8 cellular contexts compared by ENCODE assay signal in the genomic region with DNA sequence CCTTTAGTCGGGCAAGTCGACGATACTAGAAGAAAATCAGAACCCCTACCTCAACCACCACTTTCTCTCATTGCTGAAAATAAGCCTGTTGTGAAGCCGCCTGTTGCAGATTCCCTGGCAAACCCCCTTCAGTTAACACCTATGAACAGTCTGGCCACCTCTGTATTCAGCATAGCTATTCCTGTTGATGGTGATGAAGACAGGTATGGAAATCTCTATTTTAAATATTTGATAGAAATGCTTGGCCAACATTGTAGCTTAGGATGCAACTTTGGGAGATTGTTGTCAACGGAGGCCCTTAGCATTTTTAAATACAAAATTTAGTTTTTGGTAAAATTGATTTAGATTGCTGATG. TPM values are rescaled to one million over a fixed set of nuclear protein-coding genes. Genes with fewer than 3 reads are reported as not detected.
DNase-seq lines count a peak whose midpoint lies in the region; ATAC-seq and TF ChIP-seq lines count a peak whose summit lies in the region.

No MANE protein-coding gene starts in this region.

- H3K27me3 Mint-ChIP-seq in CD14-positive monocyte (ENCODE audit: low read depth in 3 of 3) (peaks cover 0 to 1% (median 0%) of the 10 kb centered on the region in 3 donors), nephron progenitor cell (ENCODE audit: low read depth, poor library complexity) (peaks cover 5% of the 10 kb centered on the region)
- no peaks in the 10 kb centered on the region for H3K27me3 Mint-ChIP-seq in dendritic cell treated with granulocyte-macrophage colony-stimulating factor and Interleukin-4, amounts not matched to agents 40 ng/mL and 50 ng/mL, for 4 days

- H3K4me3 Mint-ChIP-seq in CD14-positive monocyte (peak overlapping the region; percentile 98 to 99), nephron progenitor cell (peak overlapping the region; percentile 91)
- peak overlapping the region; percentile 98 for H3K4me3 Mint-ChIP-seq in dendritic cell treated with granulocyte-macrophage colony-stimulating factor and Interleukin-4, amounts not matched to agents 40 ng/mL and 50 ng/mL, for 4 days

- intact Hi-C loops in CD14-positive monocyte (cut with micrococcal nuclease) = loop anchor here in 1 of 2 donors (10.0 kb wide), 1 partner anchor 84 kb away; no protein-coding TSS in a partner anchor
- intact Hi-C loops in dendritic cell treated with granulocyte-macrophage colony-stimulating factor and Interleukin-4, amounts not matched to agents 40 ng/mL and 50 ng/mL, for 4 days (cut with micrococcal nuclease) = loop anchor here (5.0 kb wide), 1 partner anchor 36 kb away; no protein-coding TSS in a partner anchor

- H3K9me3 Mint-ChIP-seq in CD14-positive monocyte (peaks cover 0 to 2% (median 0%) of the 10 kb centered on the region in 7 donors), nephron progenitor cell (no peaks in the 10 kb centered on the region)
- no peaks in the 10 kb centered on the region for H3K9me3 Mint-ChIP-seq in dendritic cell treated with granulocyte-macrophage colony-stimulating factor and Interleukin-4, amounts not matched to agents 40 ng/mL and 50 ng/mL, for 4 days

- H3K27ac Mint-ChIP-seq in CD14-positive monocyte = peak overlapping the region in 5 of 7 donors; percentile 82 to 98 (median 87)
- H3K27ac Mint-ChIP-seq in dendritic cell treated with granulocyte-macrophage colony-stimulating factor and Interleukin-4, amounts not matched to agents 40 ng/mL and 50 ng/mL, for 4 days = peak overlapping the region; percentile 98
- peak overlapping the region; percentile 88 for H3K27ac Mint-ChIP-seq in nephron progenitor cell

- DNase-seq in CD14-positive monocyte (ENCODE audit: low spot score) (no peak), MG63 (no peak), nephron progenitor cell (no peak), retina (no peak), NCI-H524 treated with DMSO at 0.1 percent for 48 hours (lab: John Stamatoyannopoulos, UW) (no peak), 8988T (no peak)

- no peaks in the 10 kb centered on the region for H3K9me3 ChIP-seq in MG63

- H3K27me3 ChIP-seq in MG63 = no peaks in the 10 kb centered on the region

- H3K36me3 ChIP-seq in MG63 = peaks cover 61% of the 10 kb centered on the region

- no peak for ATAC-seq in HG03175 (IDR thresholded peaks at IDR 0.05; ENCODE audit: unreplicated experiment)

- peaks cover 48% of the 10 kb centered on the region for H3K4me1 Mint-ChIP-seq in CD14-positive monocyte
- H3K4me1 Mint-ChIP-seq in dendritic cell treated with granulocyte-macrophage colony-stimulating factor and Interleukin-4, amounts not matched to agents 40 ng/mL and 50 ng/mL, for 4 days (ENCODE audit: low read depth) = peaks cover 18% of the 10 kb centered on the region
- peaks cover 64% of the 10 kb centered on the region for H3K4me1 Mint-ChIP-seq in nephron progenitor cell

- peak overlapping the region; percentile 79 for H3K4me3 ChIP-seq in MG63

- TF ChIP-seq CTCF in CD14-positive monocyte (IDR thresholded peaks at IDR 0.05) (no peak), nephron progenitor cell (IDR thresholded peaks at IDR 0.05) (no peak)

- H3K36me3 Mint-ChIP-seq in CD14-positive monocyte (peaks cover 5 to 11% of the 10 kb centered on the region in 2 donors), nephron progenitor cell (ENCODE audit: low read depth) (peaks cover 26% of the 10 kb centered on the region)
- H3K36me3 Mint-ChIP-seq in dendritic cell treated with granulocyte-macrophage colony-stimulating factor and Interleukin-4, amounts not matched to agents 40 ng/mL and 50 ng/mL, for 4 days (ENCODE audit: low read depth) = peaks cover 48% of the 10 kb centered on the region

RNA-seq across cellular contexts. Expression of a gene that starts 3.0 kb away (rescaled TPM):
- 1 to 10 TPM; 5.1 to 5.7 TPM for polyA plus RNA-seq in CD14-positive monocyte
- 6.3 and 10.3 TPM in 2 replicates for total RNA-seq in MG63 (2014; rRNA removed; shearing (Covaris generic); ENCODE audit: low replicate concordance)
